In genomic region chr6:151036211-151036721, GRCh38 we compare ENCODE assay signal across 8 cellular contexts.
DNase-seq lines count a peak whose midpoint lies in the region; ATAC-seq, FAIRE-seq and TF ChIP-seq lines count a peak whose summit lies in the region.
"Not testable (repeated sequence)": the region's sequence is repeated elsewhere in the genome, so short reads cannot be mapped to it uniquely, and the experiment has no call there.

No MANE protein-coding gene starts in this region.

- H3K9me3 ChIP-seq in A549, MG63, gastrocnemius medialis: not testable (repeated sequence)

- not testable (repeated sequence) for H3K4me1 Mint-ChIP-seq in WTC11
- peaks cover 69% of the 10 kb centered on the region for H3K4me1 Mint-ChIP-seq in chondrocyte (ENCODE audit: low read depth)

- not testable (repeated sequence) for H3K27me3 ChIP-seq in MG63, gastrocnemius medialis

- H3K36me3 Mint-ChIP-seq in WTC11 (peaks cover 36% of the 10 kb centered on the region), chondrocyte (ENCODE audit: low read depth) (peaks cover 22% of the 10 kb centered on the region)

- peak in 1 of 2 experiments; percentile 82 for DNase-seq in A549 (ENCODE audit: low read depth in 1 of 2, low spot score in 1 of 2)
- peak; percentile 98 for DNase-seq in ELR (ENCODE audit: low read depth)
- DNase-seq in MG63, result peak; percentile 74
- DNase-seq in WTC11 (ENCODE audit: low spot score); chondrocyte (ENCODE audit: low spot score); gastrocnemius medialis: not testable (repeated sequence)
- DNase-seq in fibroblast of villous mesenchyme (ENCODE audit: low read depth), result peak; percentile 84
- DNase-seq in lung microvascular endothelial cell (ENCODE audit: low read depth in 2 of 2), result peak; percentile 62 to 98

- peaks cover 33% of the 10 kb centered on the region for H3K36me3 ChIP-seq in MG63
- H3K36me3 ChIP-seq in gastrocnemius medialis, result not testable (repeated sequence)

- peak overlapping the region; percentile 42 for H3K4me2 ChIP-seq in A549

- H3K27me3 Mint-ChIP-seq in WTC11 (ENCODE audit: low read depth); chondrocyte (ENCODE audit: low read depth): not testable (repeated sequence)

- intact Hi-C loops in gastrocnemius medialis (cut with DNase I; ENCODE audit: low total_unique reads), result not testable (repeated sequence)

- not testable (repeated sequence) for TF ChIP-seq POLR2A in A549 (IDR thresholded peaks at IDR 0.05; ENCODE audit: low read length)
- peak; percentile 23 to 47 for TF ChIP-seq POLR2A in gastrocnemius medialis (IDR thresholded peaks at IDR 0.05)

- H3K4me3 Mint-ChIP-seq in WTC11; chondrocyte (ENCODE audit: unreplicated experiment): not testable (repeated sequence)

- peak; percentile 31 to 59; a peak in 3 of 5 replicates for TF ChIP-seq EP300 in A549 (IDR thresholded peaks at IDR 0.05)

- peak overlapping the region; percentile 51; the same call in 1 of the 2 replicates for H3K27ac Mint-ChIP-seq in WTC11
- peak overlapping the region; percentile 95 for H3K27ac Mint-ChIP-seq in chondrocyte (ENCODE audit: unreplicated experiment)

- not testable (repeated sequence) for H3K9me3 Mint-ChIP-seq in WTC11; chondrocyte (ENCODE audit: low read depth)

- not testable (repeated sequence) for TF ChIP-seq CTCF in A549 (IDR thresholded peaks at IDR 0.05); WTC11 (IDR thresholded peaks at IDR 0.05); chondrocyte (IDR thresholded peaks at IDR 0.05); fibroblast of villous mesenchyme (IDR thresholded peaks at IDR 0.05; ENCODE audit: insufficient read depth, low read depth, low read length); gastrocnemius medialis (IDR thresholded peaks at IDR 0.05 in 4 of 5, conservative IDR thresholded peaks at IDR 0.05 in 1 of 5)

- H3K27ac ChIP-seq in A549, result peak overlapping the region; percentile 97 to 99
- peak overlapping the region; percentile 57 to 76 (median 72) for H3K27ac ChIP-seq in gastrocnemius medialis

- not testable (repeated sequence) for ATAC-seq in A549, WTC11, gastrocnemius medialis

- in situ Hi-C loops in gastrocnemius medialis (cut with MboI; ENCODE audit: low sequenced_read_pairs in 4 of 4), result not testable (repeated sequence)

- not testable (repeated sequence) for H3K4me3 ChIP-seq in A549; MG63; fibroblast of villous mesenchyme (ENCODE audit: low read depth, low read length); gastrocnemius medialis

- POLR2A ChIA-PET in A549 (lab: Yijun Ruan, JAX), result interaction anchor here (0.6 kb wide), 1 partner anchor 115 kb away, joined by 4 read pairs; no protein-coding TSS in a partner anchor
- POLR2A ChIA-PET in WTC11 (lab: Charles Lee), result not testable (repeated sequence)

- 7% methylated on average over 3 of the region's 3 CpGs for WGBS in A549 (ENCODE audit: missing lambda C conversion rate)

- H3K4me1 ChIP-seq in A549, result peaks cover 47% of the 10 kb centered on the region
- peaks cover 0 to 10% of the 10 kb centered on the region in 2 donors for H3K4me1 ChIP-seq in gastrocnemius medialis

- not testable (repeated sequence) for FAIRE-seq in A549 (lab: Jason Lieb, UNC)

- CTCF ChIA-PET in A549 (lab: Yijun Ruan, JAX), result interaction anchor here (1.0 kb wide), 1 partner anchor 244 kb away, joined by 4 read pairs; no protein-coding TSS in a partner anchor
- CTCF ChIA-PET in WTC11 (lab: Charles Lee), result not testable (repeated sequence)

- TF ChIP-seq RAD21 in A549 (conservative IDR thresholded peaks at IDR 0.05 in 1 of 2, IDR thresholded peaks at IDR 0.05 in 1 of 2), result not testable (repeated sequence)

TF ChIP-seq in A549, 52 proteins besides CTCF, POLR2A, EP300 and RAD21:
- TF ChIP-seq JUN (IDR thresholded peaks at IDR 0.05), result peak in 1 of 2 experiments; percentile 38; a peak in 1 of 5 replicates
- TF ChIP-seq, protein P1, sequence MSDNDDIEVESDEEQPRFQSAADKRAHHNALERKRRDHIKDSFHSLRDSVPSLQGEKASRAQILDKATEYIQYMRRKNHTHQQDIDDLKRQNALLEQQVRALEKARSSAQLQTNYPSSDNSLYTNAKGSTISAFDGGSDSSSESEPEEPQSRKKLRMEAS (IDR thresholded peaks at IDR 0.05), result 0 out of 2 replicates have a peak, but pooled peaks have one; percentile 16
- peak; percentile 43 for TF ChIP-seq FOSL2 (IDR thresholded peaks at IDR 0.05)
- TF ChIP-seq FOSL2 (CRISPR knock-in tag; IDR thresholded peaks at IDR 0.05), result peak; percentile 82
- TF ChIP-seq USF2 (IDR thresholded peaks at IDR 0.05), result peak; percentile 41; the same call in 1 of the 2 replicates
- peak; percentile 80 for TF ChIP-seq JUNB (IDR thresholded peaks at IDR 0.05)

TF ChIP-seq in WTC11, 78 proteins besides CTCF, POLR2A, EP300 and RAD21:
- peak; percentile 42 for TF ChIP-seq GABPB1 (CRISPR knock-in tag; IDR thresholded peaks at IDR 0.05)
TF ChIP-seq in WTC11: peak in this region for 1; not testable (repeated sequence) for 77.
